15 cellular contexts compared by ENCODE assay signal in the genomic region with DNA sequence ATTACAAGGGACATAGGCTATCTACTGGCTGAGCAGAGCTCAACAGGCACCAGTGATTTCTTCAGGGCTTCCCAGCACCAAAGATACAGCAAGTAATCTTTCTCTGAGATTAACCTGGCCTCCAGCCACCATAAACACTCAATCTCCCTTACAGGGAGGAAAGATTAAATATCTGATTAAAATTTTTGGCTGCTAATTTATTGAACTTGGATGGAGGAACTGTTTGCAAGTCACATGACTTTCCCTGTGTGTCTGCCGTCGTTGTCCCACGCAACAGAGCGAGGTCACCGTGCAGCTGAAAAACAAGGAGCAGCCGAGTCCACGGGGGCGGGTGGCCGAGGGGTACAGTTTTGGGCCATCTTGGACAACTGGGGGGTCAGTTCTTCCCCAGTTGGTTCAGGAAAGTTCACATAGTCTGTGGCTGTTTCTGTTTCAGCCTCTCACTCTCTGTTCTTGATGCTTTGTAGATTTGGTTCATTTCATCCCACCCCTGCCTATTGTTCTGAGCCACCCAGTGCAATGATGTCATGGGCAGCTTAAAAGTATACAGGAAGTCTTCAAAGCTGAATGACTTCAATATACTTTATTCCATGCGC.
DNase-seq lines count a peak whose midpoint lies in the region; ATAC-seq, FAIRE-seq and TF ChIP-seq lines count a peak whose summit lies in the region.
"Had no signal": no experiment of that assay in that cellular context is flagged by ENCODE, and none has a peak within 500 bp of the region (broad histone marks: within the 10 kb centered on the region; RNA-seq: fewer than 3 reads in every experiment).

No MANE protein-coding gene starts in this region.

- no peak for FAIRE-seq in kidney (lab: Jason Lieb, UNC)
- FAIRE-seq: keratinocyte had no signal

- H3K27ac ChIP-seq in kidney (ENCODE audit: low read depth in 2 of 2, low read length in 2 of 2), result peak overlapping the region; percentile 51 to 66
- H3K27ac ChIP-seq in gastrocnemius medialis, result peak overlapping the region in 1 of 4 donors; percentile 58
- H3K27ac ChIP-seq: C4-2B, neutrophil had no signal

- in situ Hi-C loops in gastrocnemius medialis (cut with MboI; ENCODE audit: low sequenced_read_pairs in 4 of 4), result no loop called here

- H3K9me3 ChIP-seq in kidney (ENCODE audit: control insufficient read depth in 1 of 2, low read length in 2 of 2) (no peaks in the 10 kb centered on the region), gastrocnemius medialis (no peaks in the 10 kb centered on the region)
- H3K9me3 ChIP-seq: neutrophil had no signal

- TF ChIP-seq CTCF in LNCaP clone FGC (IDR thresholded peaks at IDR 0.05; ENCODE audit: control insufficient read depth, extremely low read depth, insufficient read depth) (no peak), cardiac fibroblast (IDR thresholded peaks at IDR 0.05; ENCODE audit: low read depth, low read length) (no peak), kidney (IDR thresholded peaks at IDR 0.05; ENCODE audit: borderline replicate concordance, extremely low read depth, insufficient read depth) (no peak), gastrocnemius medialis (IDR thresholded peaks at IDR 0.05 in 4 of 5, conservative IDR thresholded peaks at IDR 0.05 in 1 of 5) (no peak)

- peak; percentile 51 to 66 for ATAC-seq in gastrocnemius medialis
- no peak for ATAC-seq in left colon
- ATAC-seq: stimulated activated memory B cell treated with anti-CD40 and anti-IgM and Interleukin-4, amounts not matched to agents 10 μg/mL and 1 μg/mL and 100 μg/mL, for 72 hours had no signal

- no peak overlapping the region for H3K9ac ChIP-seq in kidney (ENCODE audit: low read length in 2 of 2)

- H3K4me3 ChIP-seq in LNCaP clone FGC (ENCODE audit: low read depth, low read length) (no peak overlapping the region), cardiac fibroblast (replicated peaks in 1 of 2; ENCODE audit: low read depth in 2 of 2, low read length in 2 of 2) (peak overlapping the region; percentile 16 to 21), kidney (ENCODE audit: low read length in 2 of 2) (no peak overlapping the region), gastrocnemius medialis (peak overlapping the region in 2 of 4 donors; percentile 6 to 21)

- H3K36me3 ChIP-seq in kidney (ENCODE audit: control insufficient read depth in 1 of 2, insufficient read depth in 2 of 2, low read length in 2 of 2) (no peaks in the 10 kb centered on the region), gastrocnemius medialis (no peaks in the 10 kb centered on the region)
- H3K36me3 ChIP-seq: neutrophil had no signal

- TF ChIP-seq POLR2A in gastrocnemius medialis (IDR thresholded peaks at IDR 0.05), result no peak

- no peaks in the 10 kb centered on the region for H3K27me3 ChIP-seq in gastrocnemius medialis
- H3K27me3 ChIP-seq: neutrophil had no signal

- intact Hi-C loops in kidney (cut with DNase I), result no loop called here
- intact Hi-C loops in gastrocnemius medialis (cut with DNase I; ENCODE audit: low total_unique reads), result no loop called here
- intact Hi-C loops in left colon (cut with DNase I, micrococcal nuclease), result no loop called here

- H3K4me1 ChIP-seq in kidney (ENCODE audit: control insufficient read depth in 1 of 2, insufficient read depth in 1 of 2, low read depth in 1 of 2, low read length in 2 of 2), result no peaks in the 10 kb centered on the region
- H3K4me1 ChIP-seq in gastrocnemius medialis, result peaks cover 0 to 3% of the 10 kb centered on the region in 2 donors

- DNase-seq in LNCaP clone FGC (ENCODE audit: low read depth), result peak; percentile 91
- peak; percentile 71 to 78 for DNase-seq in cardiac fibroblast (ENCODE audit: low read depth in 2 of 2)
- DNase-seq in kidney, result peak; percentile 93
- DNase-seq in gastrocnemius medialis, result no peak
- no peak for DNase-seq in AG08396 (ENCODE audit: low spot score)
- no peak for DNase-seq in left colon
- no peak for DNase-seq in middle frontal gyrus (ENCODE audit: extremely low spot score, low spot score)
- DNase-seq in T-helper 2 cell, result no peak
- DNase-seq: activated CD4-positive, alpha-beta T cell treated with anti-CD3 and anti-CD28 coated beads for 4 hours; GDM1; NCI-H187 had no signal

Comparison
In these comparisons a context has a peak if more than half of its experiments do, and no peak if none do; other contexts are left out.
1. DNase-seq: peak in LNCaP clone FGC (single experiment), cardiac fibroblast (2 of 2) and kidney (single experiment); none in gastrocnemius medialis (0 of 2), AG08396 (single experiment), left colon (0 of 2), middle frontal gyrus (single experiment) and T-helper 2 cell (0 of 5).
2. H3K4me3 ChIP-seq: peak in cardiac fibroblast (2 of 2); none in LNCaP clone FGC (single experiment) and kidney (0 of 2).